ENCODE assay signal across 8 cellular contexts in genomic region chr15:57708047-57708446, GRCh38. TPM values are rescaled to one million over a fixed set of nuclear protein-coding genes. Genes with fewer than 3 reads are reported as not detected.
A peak's percentile ranks its signal among the peaks of the same experiment; 100 is the strongest.
DNase-seq lines count a peak whose midpoint lies in the region; ATAC-seq, FAIRE-seq and TF ChIP-seq lines count a peak whose summit lies in the region.

No MANE protein-coding gene starts in this region.

- intact Hi-C loops in Calu3 (cut with micrococcal nuclease; ENCODE audit: unreplicated experiment): loop anchor here (5.0 kb wide), 1 partner anchor 146 kb away; no protein-coding TSS in a partner anchor
- intact Hi-C loops in PC-3 (cut with micrococcal nuclease): no loop called here

- H3K4me3 Mint-ChIP-seq in Calu3 (ENCODE audit: low read depth, unreplicated experiment) (peak overlapping the region; percentile 78), endodermal cell (peak overlapping the region; percentile 71)

- no peaks in the 10 kb centered on the region for H3F3A ChIP-seq in PC-3 (ENCODE audit: low read length, unreplicated experiment)

- no peaks in the 10 kb centered on the region for H3K9me2 ChIP-seq in PC-3 (replicated peaks; ENCODE audit: low read length)

- H3K27ac ChIP-seq in PC-3 (ENCODE audit: low read length) (no peak overlapping the region), endodermal cell (ENCODE audit: low read depth, low read length) (no peak overlapping the region)

- no peaks in the 10 kb centered on the region for H3K9me3 ChIP-seq in PC-3 (ENCODE audit: low read length)
- H3K9me3 ChIP-seq in endodermal cell (ENCODE audit: control insufficient read depth, low read length): peaks cover 6% of the 10 kb centered on the region
- H3K9me3 ChIP-seq in neuron (ENCODE audit: low read length): no peaks in the 10 kb centered on the region

- POLR2A ChIA-PET in PC-3 (lab: Charles Lee; ENCODE audit: unreplicated experiment): interaction anchor here (0.6 kb wide), 1 partner anchor 1462 kb away, joined by 6 read pairs; no protein-coding TSS in a partner anchor

- H3K4me1 Mint-ChIP-seq in Calu3 (ENCODE audit: low read depth, unreplicated experiment): peaks cover 36% of the 10 kb centered on the region
- H3K4me1 Mint-ChIP-seq in endodermal cell: peaks cover 12% of the 10 kb centered on the region

- no peak for ATAC-seq in PC-3
- ATAC-seq in GM21367 (IDR thresholded peaks at IDR 0.05; ENCODE audit: unreplicated experiment): no peak

- H4K20me1 ChIP-seq in PC-3 (ENCODE audit: low read length): peaks cover 7% of the 10 kb centered on the region; the same call in 1 of the 2 replicates

- CTCF ChIA-PET in Calu3 (lab: Charles Lee) (interaction anchor here (2.1 to 2.2 kb wide), 2 partner anchors 46 to 148 kb away, joined by 8 to 14 read pairs; no protein-coding TSS in a partner anchor), PC-3 (lab: Charles Lee) (no interaction called here)

- 93% methylated on average over 3 of the region's 4 CpGs; no CpG with 5 or more reads in 1 of the 2 experiments for WGBS in endodermal cell (ENCODE audit: insufficient coverage in 1 of 2, insufficient read length in 1 of 2), 2 experiments

- peak overlapping the region; percentile 98 for H3K9ac ChIP-seq in PC-3 (ENCODE audit: low read length)
- H3K9ac ChIP-seq in endodermal cell (ENCODE audit: extremely low read depth, low read length, poor library complexity, severe bottlenecking): no peak overlapping the region

- no peaks in the 10 kb centered on the region for H3K9me3 Mint-ChIP-seq in Calu3 (ENCODE audit: low read depth, unreplicated experiment)
- H3K9me3 Mint-ChIP-seq in endodermal cell: peaks cover 8% of the 10 kb centered on the region

- H3K4me3 ChIP-seq in PC-3 (ENCODE audit: low read length) (peak overlapping the region; percentile 94), endodermal cell (ENCODE audit: low read length) (peak overlapping the region; percentile 95), neuron (ENCODE audit: low read length) (peak overlapping the region; percentile 97)

- no peak overlapping the region for H3K27ac Mint-ChIP-seq in Calu3 (ENCODE audit: unreplicated experiment)
- no peak overlapping the region for H3K27ac Mint-ChIP-seq in endodermal cell

- FAIRE-seq in HTR-8/SVneo (lab: Jason Lieb, UNC): no peak

- H3K36me3 ChIP-seq in PC-3 (ENCODE audit: low read depth, low read length): peaks cover 20% of the 10 kb centered on the region
- H3K36me3 ChIP-seq in endodermal cell (ENCODE audit: control insufficient read depth, insufficient read depth, low read length): peaks cover 39% of the 10 kb centered on the region
- H3K36me3 ChIP-seq in neuron (ENCODE audit: insufficient read depth, low read length): peaks cover 37% of the 10 kb centered on the region

- TF ChIP-seq CTCF in Calu3 (IDR thresholded peaks at IDR 0.05; ENCODE audit: unreplicated experiment): no peak
- no peak for TF ChIP-seq CTCF in PC-3 (conservative IDR thresholded peaks at IDR 0.05; ENCODE audit: low read depth, low read length)
- no peak for TF ChIP-seq CTCF in endodermal cell (conservative IDR thresholded peaks at IDR 0.05)

- peaks cover 37% of the 10 kb centered on the region for H3K79me2 ChIP-seq in PC-3 (ENCODE audit: low read length)

- H3K27me3 Mint-ChIP-seq in Calu3 (ENCODE audit: unreplicated experiment): no peaks in the 10 kb centered on the region
- peaks cover 22% of the 10 kb centered on the region for H3K27me3 Mint-ChIP-seq in endodermal cell (ENCODE audit: insufficient read depth)

- H2AFZ ChIP-seq in PC-3 (ENCODE audit: low read length): no peak overlapping the region
- no peak overlapping the region for H2AFZ ChIP-seq in neuron (ENCODE audit: low read depth, low read length)

- H3K4me1 ChIP-seq in PC-3 (ENCODE audit: insufficient read depth, low read length) (peaks cover 26% of the 10 kb centered on the region), endodermal cell (ENCODE audit: control insufficient read depth, insufficient read depth, low read length) (no peaks in the 10 kb centered on the region), neuron (ENCODE audit: insufficient read depth, low read length) (peaks cover 12% of the 10 kb centered on the region)

- DNase-seq in Calu3: no peak
- no peak for DNase-seq in PC-3
- no peak for DNase-seq in endodermal cell
- DNase-seq in NCI-H446 (lab: John Stamatoyannopoulos, UW): no peak
- no peak for DNase-seq in HTR-8/SVneo (ENCODE audit: insufficient read length, low spot score)
- no peak for DNase-seq in activated CD4-positive, alpha-beta T cell treated with anti-CD3 and anti-CD28 coated beads, Interleukin-2, amount 50 U/mL, for 1 hour

- H3K36me3 Mint-ChIP-seq in Calu3 (ENCODE audit: insufficient read depth, unreplicated experiment) (peaks cover 53% of the 10 kb centered on the region), endodermal cell (ENCODE audit: low read depth) (peaks cover 36% of the 10 kb centered on the region)

- BruUV-seq in Calu3 (replicated peaks; lab: Mats Ljungman, UMichigan): no TSS peak
- no TSS peak for BruUV-seq in PC-3 (replicated peaks; lab: Mats Ljungman, UMichigan)

- H3K27me3 ChIP-seq in PC-3 (ENCODE audit: low read length) (no peaks in the 10 kb centered on the region), endodermal cell (ENCODE audit: control insufficient read depth, insufficient read depth, low read length, poor library complexity, severe bottlenecking) (peaks cover 13% of the 10 kb centered on the region), neuron (ENCODE audit: insufficient read depth, low read length) (no peaks in the 10 kb centered on the region)

- H3K4me2 ChIP-seq in PC-3 (ENCODE audit: low read length): peak overlapping the region; percentile 96

RNA-seq across cellular contexts. Expression of gene POLR2M, which starts 1.5 kb away (rescaled TPM):
- total RNA-seq in Calu3 (2022) (102 and 107 TPM in 2 replicates), PC-3 (2014; rRNA removed) (487 and 769 TPM in 2 replicates), endodermal cell (10 to 100 TPM; 58.2 to 62.6 TPM)
- 39.1 TPM for polyA plus RNA-seq in endodermal cell (2013, experiment 1 of 2)
- 34.7 TPM for polyA plus RNA-seq in endodermal cell (2013, experiment 2 of 2)
